In genomic region chr10:543862-544822, GRCh38 we compare ENCODE assay signal across 21 cellular contexts.
DNase-seq lines count a peak whose midpoint lies in the region; ATAC-seq, FAIRE-seq and TF ChIP-seq lines count a peak whose summit lies in the region.
"Had no signal": no experiment of that assay in that cellular context is flagged by ENCODE, and none has a peak within 500 bp of the region (broad histone marks: within the 10 kb centered on the region; RNA-seq: fewer than 3 reads in every experiment).

No MANE protein-coding gene starts in this region.

- H3K4me2 ChIP-seq in HepG2 (ENCODE audit: low read depth, low read length) (no peak overlapping the region), mesendoderm (ENCODE audit: low read length) (no peak overlapping the region)
- H3K4me2 ChIP-seq: A549 had no signal

- TF ChIP-seq POLR2A in HepG2 (IDR thresholded peaks at IDR 0.05; ENCODE audit: insufficient read depth in 1 of 2, low read depth in 2 of 2, low read length in 2 of 2) (no peak), right lobe of liver (IDR thresholded peaks at IDR 0.05) (no peak)

- no peak overlapping the region for H2BK15ac ChIP-seq in mesendoderm (replicated peaks; ENCODE audit: low read depth)

- no peak overlapping the region for H3K4me3 ChIP-seq in HepG2 (replicated peaks in 1 of 3; ENCODE audit: insufficient read depth in 1 of 3, low read depth in 2 of 3, low read length in 3 of 3)
- H3K4me3 ChIP-seq in right lobe of liver, result no peak overlapping the region
- H3K4me3 ChIP-seq in mesendoderm (ENCODE audit: low read length), result no peak overlapping the region
- H3K4me3 ChIP-seq: A549, Peyer's patch had no signal

- intact Hi-C loops in HepG2 (cut with micrococcal nuclease; ENCODE audit: unreplicated experiment), result no loop called here
- intact Hi-C loops in right lobe of liver (cut with DNase I), result no loop called here

- H3K79me1 ChIP-seq in mesendoderm (ENCODE audit: low read length), result peaks cover 6% of the 10 kb centered on the region

- H3K27ac ChIP-seq in HepG2 (ENCODE audit: extremely low read length, insufficient read depth, low read length) (no peak overlapping the region), right lobe of liver (no peak overlapping the region), mesendoderm (ENCODE audit: low read depth, low read length) (no peak overlapping the region)
- H3K27ac ChIP-seq: A549, Peyer's patch had no signal

- H2BK5ac ChIP-seq in mesendoderm (ENCODE audit: low read length), result no peak overlapping the region

- no TSS peak for BruUV-seq in HepG2 (replicated peaks; lab: Mats Ljungman, UMichigan)

- H3K18ac ChIP-seq in mesendoderm (ENCODE audit: low read length), result no peak overlapping the region

- H3K56ac ChIP-seq in mesendoderm (ENCODE audit: low read length), result no peak overlapping the region

- no peak overlapping the region for H3K23ac ChIP-seq in mesendoderm (ENCODE audit: low read length)

- H3K27me3 Mint-ChIP-seq in activated T-helper 17 cell treated with anti-CD3 and anti-CD28 coated beads, Interleukin-2, amount 50 U/mL, for 72 hours, result peaks cover 35% of the 10 kb centered on the region
- peaks cover 43 to 52% of the 10 kb centered on the region in 2 donors for H3K27me3 Mint-ChIP-seq in stimulated activated naive B cell treated with anti-CD40 and anti-IgM and Interleukin-4, amounts not matched to agents 10 μg/mL and 1 μg/mL and 100 μg/mL, for 72 hours

- DNase-seq in HepG2 (ENCODE audit: low spot score) (no peak), right lobe of liver (no peak), mesendoderm (peak; percentile 13), SHP77 (lab: John Stamatoyannopoulos, UW) (no peak), omental fat pad (ENCODE audit: low spot score) (no peak)
- no peak for DNase-seq in stimulated activated naive B cell treated with anti-CD40 and anti-IgM and Interleukin-4, amounts not matched to agents 10 μg/mL and 1 μg/mL and 100 μg/mL, for 72 hours
- DNase-seq: AML-193, COR-L47, DMS153, NCI-H1092, NCI-H146, NCI-H2081, NCI-H510A, NCI-H774, Peyer's patch had no signal

- H2AFZ ChIP-seq in HepG2 (ENCODE audit: low read length), result no peak overlapping the region

- no peak for TF ChIP-seq CTCF in HepG2 (CRISPR knock-in tag; IDR thresholded peaks at IDR 0.05)
- no peak for TF ChIP-seq CTCF in right lobe of liver (IDR thresholded peaks at IDR 0.05)
- TF ChIP-seq CTCF in omental fat pad (IDR thresholded peaks at IDR 0.05), result no peak

- no peaks in the 10 kb centered on the region for H3K36me3 Mint-ChIP-seq in activated T-helper 17 cell treated with anti-CD3 and anti-CD28 coated beads, Interleukin-2, amount 50 U/mL, for 72 hours (ENCODE audit: low read depth)
- no peaks in the 10 kb centered on the region for H3K36me3 Mint-ChIP-seq in stimulated activated naive B cell treated with anti-CD40 and anti-IgM and Interleukin-4, amounts not matched to agents 10 μg/mL and 1 μg/mL and 100 μg/mL, for 72 hours

- no peak overlapping the region for H3K4ac ChIP-seq in mesendoderm (ENCODE audit: low read depth, low read length)

- no peaks in the 10 kb centered on the region for H3K27me3 ChIP-seq in HepG2 (ENCODE audit: control insufficient read depth in 1 of 2, insufficient read depth in 2 of 2, low read length in 2 of 2)
- H3K27me3 ChIP-seq in right lobe of liver, result no peaks in the 10 kb centered on the region
- no peaks in the 10 kb centered on the region for H3K27me3 ChIP-seq in mesendoderm (ENCODE audit: insufficient read depth, low read length, poor library complexity)
- H3K27me3 ChIP-seq: Peyer's patch had no signal

- H3K4me1 Mint-ChIP-seq in activated T-helper 17 cell treated with anti-CD3 and anti-CD28 coated beads, Interleukin-2, amount 50 U/mL, for 72 hours, result peaks cover 5% of the 10 kb centered on the region
- peaks cover 7 to 9% of the 10 kb centered on the region in 2 donors for H3K4me1 Mint-ChIP-seq in stimulated activated naive B cell treated with anti-CD40 and anti-IgM and Interleukin-4, amounts not matched to agents 10 μg/mL and 1 μg/mL and 100 μg/mL, for 72 hours

- no peak overlapping the region for H4K5ac ChIP-seq in mesendoderm (ENCODE audit: low read length)

- H4K8ac ChIP-seq in mesendoderm (ENCODE audit: low read depth, low read length), result no peak overlapping the region

- H3K79me2 ChIP-seq in HepG2 (ENCODE audit: insufficient read depth, low read length) (no peaks in the 10 kb centered on the region), mesendoderm (ENCODE audit: control insufficient read depth, insufficient read depth, low read length) (no peaks in the 10 kb centered on the region)

- no peaks in the 10 kb centered on the region for H4K20me1 ChIP-seq in HepG2 (ENCODE audit: insufficient read depth, low read length)

- CTCF ChIA-PET in HepG2 (lab: Yijun Ruan, JAX; ENCODE audit: low intra/inter-chr PET ratio, low total read pairs), result no interaction called here

- H3K4me1 ChIP-seq in HepG2 (ENCODE audit: insufficient read depth, low read length) (peaks cover 12% of the 10 kb centered on the region), right lobe of liver (no peaks in the 10 kb centered on the region), mesendoderm (ENCODE audit: control insufficient read depth, low read depth, low read length) (peaks cover 13% of the 10 kb centered on the region)
- H3K4me1 ChIP-seq: A549, Peyer's patch had no signal

- in situ Hi-C loops in HepG2 (cut with HindIII; ENCODE audit: extremely low pct_ligation_motif_present, low pct_unique_long_range_greater_than_20kb), result no loop called here

- no peak overlapping the region for H3K27ac Mint-ChIP-seq in activated T-helper 17 cell treated with anti-CD3 and anti-CD28 coated beads, Interleukin-2, amount 50 U/mL, for 72 hours
- H3K27ac Mint-ChIP-seq in stimulated activated naive B cell treated with anti-CD40 and anti-IgM and Interleukin-4, amounts not matched to agents 10 μg/mL and 1 μg/mL and 100 μg/mL, for 72 hours, result no peak overlapping the region

- FAIRE-seq in HepG2 (lab: Jason Lieb, UNC), result no peak
- FAIRE-seq: A549, GM19239, H54 had no signal

- H2BK120ac ChIP-seq in mesendoderm (ENCODE audit: low read depth, low read length), result no peak overlapping the region

- no peaks in the 10 kb centered on the region for H3K36me3 ChIP-seq in HepG2 (replicated peaks in 1 of 2; ENCODE audit: control insufficient read depth in 1 of 2, insufficient read depth in 2 of 2, low read length in 2 of 2)
- H3K36me3 ChIP-seq in right lobe of liver, result no peaks in the 10 kb centered on the region
- H3K36me3 ChIP-seq in mesendoderm (ENCODE audit: control insufficient read depth, insufficient read depth, low read length), result no peaks in the 10 kb centered on the region
- H3K36me3 ChIP-seq: Peyer's patch had no signal

- H3K9me3 ChIP-seq in HepG2 (ENCODE audit: low read length) (no peaks in the 10 kb centered on the region), right lobe of liver (no peaks in the 10 kb centered on the region)
- H3K9me3 ChIP-seq: A549, Peyer's patch had no signal

- ATAC-seq in HepG2 (no peak), right lobe of liver (no peak), HG03354 (IDR thresholded peaks at IDR 0.05; ENCODE audit: poor library complexity, severe bottlenecking, unreplicated experiment) (no peak), omental fat pad (ENCODE audit: low FRiP score) (no peak)
- ATAC-seq in activated T-helper 17 cell treated with anti-CD3 and anti-CD28 coated beads, Interleukin-2, amount 50 U/mL, for 72 hours (replicated peaks), result peak; percentile 34
- peak; percentile 46 to 51 for ATAC-seq in stimulated activated naive B cell treated with anti-CD40 and anti-IgM and Interleukin-4, amounts not matched to agents 10 μg/mL and 1 μg/mL and 100 μg/mL, for 72 hours (replicated peaks)
- ATAC-seq: A549, Right ventricle myocardium inferior had no signal

- POLR2A ChIA-PET in HepG2 (lab: Yijun Ruan, JAX), result no interaction called here

- H3K9me3 Mint-ChIP-seq in activated T-helper 17 cell treated with anti-CD3 and anti-CD28 coated beads, Interleukin-2, amount 50 U/mL, for 72 hours, result no peaks in the 10 kb centered on the region
- H3K9me3 Mint-ChIP-seq in stimulated activated naive B cell treated with anti-CD40 and anti-IgM and Interleukin-4, amounts not matched to agents 10 μg/mL and 1 μg/mL and 100 μg/mL, for 72 hours, result peaks cover 0 to 1% of the 10 kb centered on the region in 2 donors

- no peak overlapping the region for H3K4me3 Mint-ChIP-seq in activated T-helper 17 cell treated with anti-CD3 and anti-CD28 coated beads, Interleukin-2, amount 50 U/mL, for 72 hours
- no peak overlapping the region for H3K4me3 Mint-ChIP-seq in stimulated activated naive B cell treated with anti-CD40 and anti-IgM and Interleukin-4, amounts not matched to agents 10 μg/mL and 1 μg/mL and 100 μg/mL, for 72 hours

- TF ChIP-seq EP300 in HepG2 (IDR thresholded peaks at IDR 0.05; ENCODE audit: low read depth in 2 of 2, low read length in 2 of 2), result no peak
- no peak for TF ChIP-seq EP300 in HepG2 (CRISPR knock-in tag; IDR thresholded peaks at IDR 0.05; ENCODE audit: borderline replicate concordance)

- no peak overlapping the region for H2AK5ac ChIP-seq in mesendoderm (ENCODE audit: low read length)

- no peak for TF ChIP-seq RAD21 in HepG2 (CRISPR knock-in tag; IDR thresholded peaks at IDR 0.05)

- 86% methylated on average over 19 of the region's 21 CpGs for WGBS in HepG2 (ENCODE audit: low lambda C conversion rate)
- WGBS in right lobe of liver (ENCODE audit: insufficient coverage, low coverage, low lambda C conversion rate, missing lambda C conversion rate), result 82% methylated on average over 19 of the region's 21 CpGs
- no CpG with 5 or more reads among the region's 21 CpGs for WGBS in mesendoderm (ENCODE audit: extremely low coverage, insufficient coverage, low lambda C conversion rate)

- no peak overlapping the region for H3K9ac ChIP-seq in HepG2 (ENCODE audit: insufficient read depth, low read depth, low read length)
- no peak overlapping the region for H3K9ac ChIP-seq in mesendoderm (ENCODE audit: low read length)

Comparison
In these comparisons a context has a peak if more than half of its experiments do, and no peak if none do; other contexts are left out.
1. ATAC-seq: peak in activated T-helper 17 cell treated with anti-CD3 and anti-CD28 coated beads, Interleukin-2, amount 50 U/mL, for 72 hours (single experiment) and stimulated activated naive B cell treated with anti-CD40 and anti-IgM and Interleukin-4, amounts not matched to agents 10 μg/mL and 1 μg/mL and 100 μg/mL, for 72 hours (2 of 2); none in HepG2 (single experiment), right lobe of liver (0 of 4), HG03354 (single experiment) and omental fat pad (single experiment).